In the genomic region with DNA sequence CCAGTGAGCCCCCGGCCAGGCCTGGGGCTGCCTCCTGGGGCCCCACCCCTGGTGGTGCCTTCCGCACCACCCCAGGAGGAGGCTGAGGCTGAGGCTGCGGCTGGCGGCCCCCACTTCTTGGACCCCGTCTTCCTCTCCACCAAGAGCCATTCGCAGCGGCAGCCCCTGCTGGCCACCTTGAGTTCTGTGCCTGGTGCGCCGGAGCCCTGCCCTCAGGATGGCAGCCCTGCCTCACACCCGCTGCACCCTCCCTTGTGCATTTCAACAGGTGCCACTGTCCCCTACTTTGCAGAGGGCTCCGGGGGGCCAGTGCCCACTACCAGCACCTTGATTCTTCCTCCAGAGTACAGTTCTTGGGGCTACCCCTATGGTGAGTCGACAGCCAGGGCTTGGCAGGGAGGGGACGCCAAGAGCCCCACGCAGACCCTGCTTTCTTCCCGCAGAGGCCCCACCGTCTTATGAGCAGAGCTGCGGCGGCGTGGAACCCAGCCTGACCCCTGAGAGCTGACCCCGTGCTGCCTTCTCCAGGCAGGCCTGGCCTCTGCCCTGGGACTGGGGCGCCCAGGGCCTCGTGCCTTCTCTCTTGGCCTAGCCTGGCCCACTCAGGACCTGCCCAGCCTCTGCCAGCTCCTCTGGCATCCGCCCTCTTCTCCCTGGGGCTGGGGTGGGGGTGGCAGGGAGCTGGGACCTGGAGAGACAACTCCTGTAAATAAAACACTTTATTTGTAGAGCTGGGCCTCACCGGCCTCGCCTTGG, we compare ENCODE assay signal across 25 cellular contexts. TPM values are rescaled to one million over a fixed set of nuclear protein-coding genes. Genes with fewer than 3 reads are reported as not detected.
DNase-seq lines count a peak whose midpoint lies in the region; ATAC-seq, FAIRE-seq and TF ChIP-seq lines count a peak whose summit lies in the region.
"Had no signal": no experiment of that assay in that cellular context is flagged by ENCODE, and none has a peak within 500 bp of the region (broad histone marks: within the 10 kb centered on the region; RNA-seq: fewer than 3 reads in every experiment).

No MANE protein-coding gene starts in this region.

- H3K27me3 ChIP-seq in DND-41 (ENCODE audit: insufficient read depth, low read length, poor library complexity) (no peaks in the 10 kb centered on the region), H1 (replicated peaks in 1 of 4; ENCODE audit: control insufficient read depth in 3 of 4, extremely low read depth in 1 of 4, insufficient read depth in 3 of 4, low read length in 3 of 4) (no peaks in the 10 kb centered on the region)
- H3K27me3 ChIP-seq: ascending aorta, thyroid gland had no signal

- CTCF ChIA-PET in H1 (lab: Charles Lee; ENCODE audit: partially characterized antibody), result interaction anchor here (0.6 to 2.4 kb wide), 5 partner anchors 12 to 177 kb away, joined by 3 to 14 read pairs (median 4); no protein-coding TSS in a partner anchor

- no peak overlapping the region for H3K4ac ChIP-seq in H1 (replicated peaks; ENCODE audit: insufficient read length, low read depth, low read length)

- H3K56ac ChIP-seq in H1 (replicated peaks; ENCODE audit: insufficient read length, low read depth, low read length), result no peak overlapping the region

- no peak overlapping the region for H2BK20ac ChIP-seq in H1 (ENCODE audit: low read length)

- peak overlapping the region; percentile 3; the same call in 1 of the 2 replicates for H4K8ac ChIP-seq in H1 (ENCODE audit: extremely low read depth, insufficient read depth, low read length)

- no peak overlapping the region for H2BK12ac ChIP-seq in H1 (ENCODE audit: low read depth, low read length)

- no peaks in the 10 kb centered on the region for H3K9me3 Mint-ChIP-seq in progenitor cell of endocrine pancreas (ENCODE audit: low read depth)
- H3K9me3 Mint-ChIP-seq in activated T-cell treated with anti-CD3 and anti-CD28 coated beads, Interleukin-2, amount 50 U/mL, for 72 hours, result no peaks in the 10 kb centered on the region
- H3K9me3 Mint-ChIP-seq: activated B cell treated with CpG ODN at 0.5 μM for 24 hours had no signal

- no peak; a peak in 1 of 4 replicates for TF ChIP-seq RAD21 in H1 (IDR thresholded peaks at IDR 0.05 in 1 of 2, conservative IDR thresholded peaks at IDR 0.05 in 1 of 2; ENCODE audit: low read depth in 2 of 2, low read length in 2 of 2)

- H3K18ac ChIP-seq in H1 (ENCODE audit: extremely low read depth, low read length), result no peak overlapping the region

- H3K4me2 ChIP-seq in DND-41 (ENCODE audit: insufficient read depth, low read length), result no peak overlapping the region
- H3K4me2 ChIP-seq in H1 (ENCODE audit: insufficient read depth in 1 of 2, low read depth in 2 of 2, low read length in 2 of 2), result no peak overlapping the region
- H3K4me2 ChIP-seq: smooth muscle cell had no signal

- no peak overlapping the region for H4K5ac ChIP-seq in H1 (ENCODE audit: insufficient read length, low read depth, low read length)

- WGBS in H1 (ENCODE audit: extremely low coverage in 1 of 2, insufficient coverage in 1 of 2, insufficient read length in 1 of 2, insufficient replicate concordance in 2 of 2, low coverage in 1 of 2, low lambda C conversion rate in 2 of 2, missing lambda C conversion rate in 1 of 2), 2 experiments, result 89% methylated on average over 22 of the region's 25 CpGs; no CpG with 5 or more reads in 1 of the 2 experiments

- H3K9ac ChIP-seq in DND-41 (ENCODE audit: low read depth, low read length), result no peak overlapping the region
- no peak overlapping the region for H3K9ac ChIP-seq in H1 (replicated peaks in 1 of 4; ENCODE audit: extremely low read depth in 1 of 4, low read depth in 3 of 4, low read length in 3 of 4)

- H2BK120ac ChIP-seq in H1 (replicated peaks; ENCODE audit: low read depth, low read length), result no peak overlapping the region

- H3K4me3 Mint-ChIP-seq in progenitor cell of endocrine pancreas (ENCODE audit: low read depth), result no peak overlapping the region
- H3K4me3 Mint-ChIP-seq in activated T-cell treated with anti-CD3 and anti-CD28 coated beads, Interleukin-2, amount 50 U/mL, for 72 hours, result no peak overlapping the region
- H3K4me3 Mint-ChIP-seq: activated B cell treated with CpG ODN at 0.5 μM for 24 hours, B cell had no signal

- peaks cover 5% of the 10 kb centered on the region; the same call in 1 of the 2 replicates for H3K79me1 ChIP-seq in H1 (ENCODE audit: low read depth, low read length)

- H4K91ac ChIP-seq in H1 (replicated peaks; ENCODE audit: insufficient read length, low read length), result no peak overlapping the region

- H3K9me3 ChIP-seq in DND-41 (ENCODE audit: insufficient read depth, low read length, severe bottlenecking) (no peaks in the 10 kb centered on the region), H1 (ENCODE audit: insufficient read depth in 2 of 2, low read depth in 1 of 2, low read length in 1 of 2) (no peaks in the 10 kb centered on the region)
- H3K9me3 ChIP-seq: ascending aorta, left ventricle myocardium inferior, psoas muscle, thyroid gland had no signal

- H3K79me2 ChIP-seq in DND-41 (ENCODE audit: insufficient read depth, low read length) (peaks cover 36% of the 10 kb centered on the region), H1 (ENCODE audit: control insufficient read depth in 1 of 2, insufficient read depth in 2 of 2, low read length in 2 of 2) (peaks cover 5 to 22% of the 10 kb centered on the region in 2 experiments)

- POLR2A ChIA-PET in H1 (lab: Charles Lee; ENCODE audit: partially characterized antibody), result interaction anchor here (0.8 to 1.7 kb wide), 3 partner anchors 12 to 60 kb away, joined by 3 to 4 read pairs (median 4); no protein-coding TSS in a partner anchor

- H2AFZ ChIP-seq in DND-41 (ENCODE audit: low read depth, low read length) (no peak overlapping the region), H1 (ENCODE audit: low read length) (no peak overlapping the region)

- peaks cover 21% of the 10 kb centered on the region for H3K4me1 Mint-ChIP-seq in progenitor cell of endocrine pancreas (ENCODE audit: low read depth)
- H3K4me1 Mint-ChIP-seq in activated T-cell treated with anti-CD3 and anti-CD28 coated beads, Interleukin-2, amount 50 U/mL, for 72 hours (ENCODE audit: low read depth), result peaks cover 37% of the 10 kb centered on the region

- no peak overlapping the region for H3K4me3 ChIP-seq in DND-41 (ENCODE audit: low read depth in 1 of 2, low read length in 2 of 2)
- no peak overlapping the region for H3K4me3 ChIP-seq in LNCaP clone FGC (ENCODE audit: low read depth, low read length)
- no peak overlapping the region for H3K4me3 ChIP-seq in H1 (ENCODE audit: extremely low read depth in 1 of 4, insufficient read depth in 2 of 4, low read depth in 3 of 4, low read length in 4 of 4)
- H3K4me3 ChIP-seq: ascending aorta, left ventricle myocardium inferior, psoas muscle, smooth muscle cell, thyroid gland had no signal

- H3K27ac ChIP-seq in DND-41 (ENCODE audit: low read length) (no peak overlapping the region), H1 (ENCODE audit: low read depth, low read length) (no peak overlapping the region)
- H3K27ac ChIP-seq: ascending aorta, left ventricle myocardium inferior, psoas muscle, thyroid gland had no signal

- H4K20me1 ChIP-seq in DND-41 (ENCODE audit: insufficient read depth, low read length) (peaks cover 32% of the 10 kb centered on the region), H1 (replicated peaks in 1 of 2; ENCODE audit: control insufficient read depth in 1 of 2, insufficient read depth in 2 of 2, low read length in 2 of 2) (peaks cover 10 to 22% of the 10 kb centered on the region in 2 experiments)

- H3K4me1 ChIP-seq in DND-41 (ENCODE audit: insufficient read depth, low read length) (peaks cover 21% of the 10 kb centered on the region), H1 (replicated peaks in 1 of 4; ENCODE audit: control insufficient read depth in 3 of 4, insufficient read depth in 4 of 4, low read length in 3 of 4) (peaks cover 0 to 9% (median 5%) of the 10 kb centered on the region in 4 experiments; a peak in 4 of 7 replicates)

- peak overlapping the region; percentile 13 for H3K27ac Mint-ChIP-seq in progenitor cell of endocrine pancreas
- H3K27ac Mint-ChIP-seq in activated T-cell treated with anti-CD3 and anti-CD28 coated beads, Interleukin-2, amount 50 U/mL, for 72 hours, result no peak overlapping the region
- H3K27ac Mint-ChIP-seq: activated B cell treated with CpG ODN at 0.5 μM for 24 hours had no signal

- H2BK15ac ChIP-seq in H1 (ENCODE audit: low read length), result no peak overlapping the region

- TF ChIP-seq CTCF in DND-41 (IDR thresholded peaks at IDR 0.05; ENCODE audit: borderline replicate concordance, extremely low read depth, low read length, poor library complexity, severe bottlenecking) (peak; percentile 15), LNCaP clone FGC (IDR thresholded peaks at IDR 0.05; ENCODE audit: control insufficient read depth, extremely low read depth, insufficient read depth) (0 out of 2 replicates have a peak, but pooled peaks have one; percentile 7), H1 (IDR thresholded peaks at IDR 0.05; ENCODE audit: control extremely low read depth in 1 of 3, insufficient read depth in 1 of 3, low read depth in 1 of 3, low read length in 3 of 3) (peak in 2 of 3 experiments; percentile 35 to 47; a peak in 3 of 4 replicates), progenitor cell of endocrine pancreas (IDR thresholded peaks at IDR 0.05; ENCODE audit: unreplicated experiment) (no peak)

- H3K36me3 ChIP-seq in DND-41 (ENCODE audit: insufficient read depth, low read length), result peaks cover 48% of the 10 kb centered on the region
- H3K36me3 ChIP-seq in H1 (ENCODE audit: control insufficient read depth in 2 of 4, insufficient read depth in 4 of 4, low read length in 3 of 4), result peaks cover 3 to 25% (median 11%) of the 10 kb centered on the region in 4 experiments; a peak in 6 of 8 replicates

- H3K14ac ChIP-seq in H1 (ENCODE audit: insufficient read length), result no peak overlapping the region

- no peak for TF ChIP-seq POLR2A in H1 (IDR thresholded peaks at IDR 0.05; ENCODE audit: control extremely low read depth in 1 of 2, low read depth in 2 of 2, low read length in 2 of 2)

- FAIRE-seq in H1 (lab: Jason Lieb, UNC), result no peak
- FAIRE-seq: colon, frontal cortex had no signal

- no peak overlapping the region for H2AK5ac ChIP-seq in H1 (ENCODE audit: low read depth, low read length)

- H3K23me2 ChIP-seq in H1 (ENCODE audit: low read depth, low read length), result peaks cover 4% of the 10 kb centered on the region; the same call in 1 of the 2 replicates

- no peak for ATAC-seq in DND-41 (ENCODE audit: insufficient read depth, low read depth)
- ATAC-seq in HG03108 (IDR thresholded peaks at IDR 0.05; ENCODE audit: unreplicated experiment), result no peak
- no peak for ATAC-seq in activated T-cell treated with anti-CD3 and anti-CD28 coated beads, Interleukin-2, amount 50 U/mL, for 72 hours (replicated peaks in 1 of 2)
- ATAC-seq in HG03159 (IDR thresholded peaks at IDR 0.05; ENCODE audit: unreplicated experiment), result no peak
- ATAC-seq: psoas muscle had no signal

- H2BK5ac ChIP-seq in H1 (ENCODE audit: low read depth, low read length), result no peak overlapping the region

- H3K23ac ChIP-seq in H1 (ENCODE audit: insufficient read length), result no peak overlapping the region

- no peak for TF ChIP-seq EP300 in H1 (IDR thresholded peaks at IDR 0.05; ENCODE audit: borderline replicate concordance in 1 of 2, low read depth in 2 of 2, low read length in 2 of 2)

- peaks cover 2% of the 10 kb centered on the region for H3K36me3 Mint-ChIP-seq in progenitor cell of endocrine pancreas (ENCODE audit: insufficient read depth)
- H3K36me3 Mint-ChIP-seq in activated T-cell treated with anti-CD3 and anti-CD28 coated beads, Interleukin-2, amount 50 U/mL, for 72 hours (ENCODE audit: insufficient read depth in 2 of 2), result no peaks in the 10 kb centered on the region

- no peaks in the 10 kb centered on the region for H3K27me3 Mint-ChIP-seq in progenitor cell of endocrine pancreas
- H3K27me3 Mint-ChIP-seq in activated T-cell treated with anti-CD3 and anti-CD28 coated beads, Interleukin-2, amount 50 U/mL, for 72 hours (ENCODE audit: low read depth), result no peaks in the 10 kb centered on the region
- H3K27me3 Mint-ChIP-seq: activated B cell treated with CpG ODN at 0.5 μM for 24 hours, B cell had no signal

- no peak for DNase-seq in DND-41
- DNase-seq in LNCaP clone FGC (ENCODE audit: low read depth), result no peak
- DNase-seq in H1 (ENCODE audit: low read depth in 1 of 2, low spot score in 2 of 2), result no peak
- no peak for DNase-seq in progenitor cell of endocrine pancreas (ENCODE audit: low spot score, unreplicated experiment)
- no peak for DNase-seq in activated CD4-positive, alpha-beta T cell treated with anti-CD3 and anti-CD28 coated beads for 48 hours
- no peak for DNase-seq in activated T-cell treated with anti-CD3 and anti-CD28 coated beads, Interleukin-2, amount 50 U/mL, for 72 hours
- DNase-seq: activated B cell treated with CpG ODN at 0.5 μM for 24 hours; activated gamma-delta T cell; GDM1; GOT3; Kasumi-1; left ventricle myocardium inferior; NCI-H1436; NCI-H2227 treated with DMSO at 0.1 percent for 48 hours; NK-92 treated with Interleukin-12 subunit alpha and Interleukin-12 subunit beta, amount 100 ng/mL, for 24 hours; psoas muscle; T-helper 1 cell; thyroid gland had no signal

RNA-seq across cellular contexts. Expression of gene EHMT1, which starts 4.0 kb away (rescaled TPM):
- 163 and 171 TPM in 2 replicates for total RNA-seq in H1 (2021; fragmentation: NEBNext Ultra II Directional; extraction: Animal tissue kit (Norgen Biotek cat#: 25700))
- polyA plus RNA-seq in H1 (2011; rRNA removed), result 95.7 and 143 TPM in 2 replicates
- polyA plus RNA-seq in H1 (2011; cell fraction: cytosol; rRNA removed), result 96.0 TPM
- 204 TPM for polyA plus RNA-seq in H1 (2011; cell fraction: nucleus; rRNA removed)
- 66.4 to 99.9 TPM (median 90.6 TPM) in 4 replicates for polyA plus RNA-seq in H1 (2012, experiment 1 of 2)
- 56.9 TPM for polyA plus RNA-seq in H1 (2012, experiment 2 of 2)
- 68.1 TPM for polyA plus RNA-seq in H1 (2013, experiment 1 of 2)
- polyA plus RNA-seq in H1 (2013, experiment 2 of 2), result 62.4 TPM
- polyA minus RNA-seq in H1 (2011; rRNA and poly(A)+ RNA removed), result 101 and 107 TPM in 2 replicates
- 93.4 TPM for polyA minus RNA-seq in H1 (2011; cell fraction: cytosol; rRNA and poly(A)+ RNA removed)
- polyA minus RNA-seq in H1 (2011; cell fraction: nucleus; rRNA and poly(A)+ RNA removed), result 95.4 TPM
- 159 and 167 TPM in 2 replicates for total RNA-seq in progenitor cell of endocrine pancreas
- 10 to 100 TPM; 67.5 to 69.3 TPM for total RNA-seq in activated T-cell treated with anti-CD3 and anti-CD28 coated beads, Interleukin-2, amount 50 U/mL, for 72 hours

RNA-seq across cellular contexts. Expression of gene ARRDC1, which starts 9.3 kb away (rescaled TPM):
- total RNA-seq in H1 (2021; fragmentation: NEBNext Ultra II Directional; extraction: Animal tissue kit (Norgen Biotek cat#: 25700)), result 22.0 and 22.2 TPM in 2 replicates
- polyA plus RNA-seq in H1 (2011; rRNA removed), result 58.4 and 94.0 TPM in 2 replicates
- 60.3 TPM for polyA plus RNA-seq in H1 (2011; cell fraction: cytosol; rRNA removed)
- 273 TPM for polyA plus RNA-seq in H1 (2011; cell fraction: nucleus; rRNA removed)
- polyA plus RNA-seq in H1 (2012, experiment 1 of 2), result 16.4 to 31.5 TPM (median 28.7 TPM) in 4 replicates
- polyA plus RNA-seq in H1 (2012, experiment 2 of 2), result 25.8 TPM
- 31.8 TPM for polyA plus RNA-seq in H1 (2013, experiment 1 of 2)
- polyA plus RNA-seq in H1 (2013, experiment 2 of 2), result 28.5 TPM
- polyA minus RNA-seq in H1 (2011; rRNA and poly(A)+ RNA removed), result 21.5 and 31.7 TPM in 2 replicates
- 22.1 TPM for polyA minus RNA-seq in H1 (2011; cell fraction: cytosol; rRNA and poly(A)+ RNA removed)
- 53.6 TPM for polyA minus RNA-seq in H1 (2011; cell fraction: nucleus; rRNA and poly(A)+ RNA removed)
- 64.0 and 74.9 TPM in 2 replicates for total RNA-seq in progenitor cell of endocrine pancreas
- 10 to 100 TPM; 45.3 to 47.2 TPM for total RNA-seq in activated T-cell treated with anti-CD3 and anti-CD28 coated beads, Interleukin-2, amount 50 U/mL, for 72 hours

RNA-seq across cellular contexts. Expression of gene ZMYND19, which starts 24.5 kb away (rescaled TPM):
- 58.5 and 58.7 TPM in 2 replicates for total RNA-seq in H1 (2021; fragmentation: NEBNext Ultra II Directional; extraction: Animal tissue kit (Norgen Biotek cat#: 25700))
- 42.4 and 54.0 TPM in 2 replicates for polyA plus RNA-seq in H1 (2011; rRNA removed)
- polyA plus RNA-seq in H1 (2011; cell fraction: cytosol; rRNA removed), result 52.3 TPM
- polyA plus RNA-seq in H1 (2011; cell fraction: nucleus; rRNA removed), result 115 TPM
- 39.3 to 52.7 TPM (median 47.8 TPM) in 4 replicates for polyA plus RNA-seq in H1 (2012, experiment 1 of 2)
- 48.7 TPM for polyA plus RNA-seq in H1 (2012, experiment 2 of 2)
- polyA plus RNA-seq in H1 (2013, experiment 1 of 2), result 33.0 TPM
- polyA plus RNA-seq in H1 (2013, experiment 2 of 2), result 34.1 TPM
- 21.5 and 21.8 TPM in 2 replicates for polyA minus RNA-seq in H1 (2011; rRNA and poly(A)+ RNA removed)
- 23.3 TPM for polyA minus RNA-seq in H1 (2011; cell fraction: cytosol; rRNA and poly(A)+ RNA removed)
- 31.8 TPM for polyA minus RNA-seq in H1 (2011; cell fraction: nucleus; rRNA and poly(A)+ RNA removed)
- total RNA-seq in progenitor cell of endocrine pancreas, result 35.7 and 38.8 TPM in 2 replicates
- total RNA-seq in activated T-cell treated with anti-CD3 and anti-CD28 coated beads, Interleukin-2, amount 50 U/mL, for 72 hours, result 10 to 100 TPM; 27.4 to 34.5 TPM

RNA-seq across cellular contexts. Expression of gene DPH7, which starts 36.1 kb away (rescaled TPM):
- 44.6 and 45.7 TPM in 2 replicates for total RNA-seq in H1 (2021; fragmentation: NEBNext Ultra II Directional; extraction: Animal tissue kit (Norgen Biotek cat#: 25700))
- polyA plus RNA-seq in H1 (2011; rRNA removed), result 45.5 and 50.5 TPM in 2 replicates
- polyA plus RNA-seq in H1 (2011; cell fraction: cytosol; rRNA removed), result 57.0 TPM
- polyA plus RNA-seq in H1 (2011; cell fraction: nucleus; rRNA removed), result 130 TPM
- 36.7 to 45.7 TPM (median 45.2 TPM) in 4 replicates for polyA plus RNA-seq in H1 (2012, experiment 1 of 2)
- 42.0 TPM for polyA plus RNA-seq in H1 (2012, experiment 2 of 2)
- 37.2 TPM for polyA plus RNA-seq in H1 (2013, experiment 1 of 2)
- polyA plus RNA-seq in H1 (2013, experiment 2 of 2), result 32.9 TPM
- polyA minus RNA-seq in H1 (2011; rRNA and poly(A)+ RNA removed), result 33.4 and 36.2 TPM in 2 replicates
- 20.0 TPM for polyA minus RNA-seq in H1 (2011; cell fraction: cytosol; rRNA and poly(A)+ RNA removed)
- 42.4 TPM for polyA minus RNA-seq in H1 (2011; cell fraction: nucleus; rRNA and poly(A)+ RNA removed)
- 58.8 and 64.0 TPM in 2 replicates for total RNA-seq in progenitor cell of endocrine pancreas
- total RNA-seq in activated T-cell treated with anti-CD3 and anti-CD28 coated beads, Interleukin-2, amount 50 U/mL, for 72 hours, result 10 to 100 TPM; 32.8 to 41.9 TPM
